Comparison of ENCODE assay signal across 23 cellular contexts in genomic region chr4:44071959-44072955, GRCh38.
"Had no signal": no experiment of that assay in that cellular context is flagged by ENCODE, and none has a peak within 500 bp of the region (broad histone marks: within the 10 kb centered on the region; RNA-seq: fewer than 3 reads in every experiment).

No MANE protein-coding gene starts in this region.

- ATAC-seq: gastrocnemius medialis; left ventricle myocardium superior; natural killer cell treated with Interleukin-12 subunit alpha and Interleukin-12 subunit beta and Interleukin-15 and Interleukin-18, amount 100 ng/mL, for 72 hours had no signal

- H3K4me1 ChIP-seq: esophagus squamous epithelium, gastrocnemius medialis, parathyroid adenoma, right lobe of liver, tibial nerve had no signal

- DNase-seq: activated CD4-positive, alpha-beta T cell treated with anti-CD3 and anti-CD28 coated beads for 4 hours; activated CD4-positive, alpha-beta T cell treated with anti-CD3 and anti-CD28 coated beads, Interleukin-2, amount 50 U/mL, for 48 hours; activated CD4-positive, CD25-positive, alpha-beta regulatory T cell; activated naive CD4-positive, alpha-beta T cell treated with Interleukin-2 at 50 U/mL for 16 hours; activated naive CD8-positive, alpha-beta T cell treated with anti-CD3 and anti-CD28 coated beads, Interleukin-2, amount 10 ng/mL, durations not matched to agents 7 days and 5 days; activated T-cell treated with anti-CD3 and anti-CD28 coated beads, Interleukin-2, amount 50 U/mL, for 48 hours; amniotic stem cell; cerebellar nuclear complex; cortex of kidney; endodermal cell; esophagus squamous epithelium; gastrocnemius medialis; head of caudate nucleus; left ventricle myocardium superior; midbrain; small intestine; stimulated activated CD4-positive, alpha-beta T cell treated with anti-CD3 and anti-CD28 coated beads, Interleukin-15, amount 100 ng/mL, for 24 hours; stimulated activated CD4-positive, alpha-beta T cell treated with anti-CD3 and anti-CD28 coated beads, Interleukin-2, amount 100 ng/mL, for 48 hours; T1000 had no signal

- H3K4me3 ChIP-seq: esophagus squamous epithelium, gastrocnemius medialis, right lobe of liver, tibial nerve had no signal

- H3K9me3 ChIP-seq: gastrocnemius medialis, right lobe of liver had no signal

- H3K27ac ChIP-seq: esophagus squamous epithelium, gastrocnemius medialis, parathyroid adenoma, right lobe of liver, tibial nerve had no signal

- H3K27me3 ChIP-seq: esophagus squamous epithelium, gastrocnemius medialis, right lobe of liver, tibial nerve had no signal

- H3K36me3 ChIP-seq: esophagus squamous epithelium, gastrocnemius medialis, right lobe of liver, tibial nerve had no signal
